15 cellular contexts compared by ENCODE assay signal in genomic region chr11:36373040-36374010, GRCh38.
DNase-seq lines count a peak whose midpoint lies in the region; ATAC-seq and TF ChIP-seq lines count a peak whose summit lies in the region.
"Had no signal": no experiment of that assay in that cellular context is flagged by ENCODE, and none has a peak within 500 bp of the region (broad histone marks: within the 10 kb centered on the region; RNA-seq: fewer than 3 reads in every experiment).

No MANE protein-coding gene starts in this region.

- H4K20me1 ChIP-seq in BLaER1, result no peaks in the 10 kb centered on the region

- H3K27ac ChIP-seq in BLaER1, result no peak overlapping the region
- H3K27ac ChIP-seq in thyroid gland, result no peak overlapping the region
- H3K27ac ChIP-seq in naive thymus-derived CD4-positive, alpha-beta T cell (ENCODE audit: low read depth, low read length), result no peak overlapping the region

- H3K36me3 ChIP-seq in BLaER1, result no peaks in the 10 kb centered on the region
- no peaks in the 10 kb centered on the region for H3K36me3 ChIP-seq in thyroid gland
- no peaks in the 10 kb centered on the region for H3K36me3 ChIP-seq in naive thymus-derived CD4-positive, alpha-beta T cell (ENCODE audit: control insufficient read depth in 2 of 3, insufficient read depth in 3 of 3, low read length in 3 of 3)

- peak; percentile 22 for DNase-seq in NB4 (ENCODE audit: low read depth)
- DNase-seq in endothelial cell (ENCODE audit: low spot score), result no peak
- no peak for DNase-seq in omental fat pad (ENCODE audit: low spot score)
- DNase-seq in activated CD4-positive, alpha-beta T cell treated with anti-CD3 and anti-CD28 coated beads for 48 hours, result no peak
- DNase-seq in thyroid gland, result no peak
- no peak for DNase-seq in naive thymus-derived CD4-positive, alpha-beta T cell
- DNase-seq in germinal center (ENCODE audit: low spot score), result no peak
- DNase-seq: activated CD4-positive, alpha-beta T cell treated with anti-CD3 and anti-CD28 coated beads, Interleukin-2, amount 50 U/mL, for 48 hours; activated naive CD8-positive, alpha-beta T cell treated with anti-CD3 and anti-CD28 coated beads, Interleukin-2, amount 10 ng/mL, durations not matched to agents 7 days and 5 days; activated T-cell treated with anti-CD3 and anti-CD28 coated beads, Interleukin-2, amount 50 U/mL, for 4 hours; central memory CD4-positive, alpha-beta T cell; glutamatergic neuron; SK-N-SH had no signal

- ATAC-seq in omental fat pad (ENCODE audit: low FRiP score), result peak; percentile 45
- ATAC-seq in naive thymus-derived CD4-positive, alpha-beta T cell, result no peak
- ATAC-seq: activated T-cell treated with anti-CD3 and anti-CD28 coated beads, Interleukin-2, amount 50 U/mL, for 4 hours had no signal

- CTCF ChIA-PET in naive thymus-derived CD4-positive, alpha-beta T cell (lab: Charles Lee), result no interaction called here

- intact Hi-C loops in thyroid gland (cut with DNase I), result no loop called here
- intact Hi-C loops in naive thymus-derived CD4-positive, alpha-beta T cell (cut with micrococcal nuclease), result no loop called here

- WGBS in thyroid gland, 2 donors, result 73 to 82% methylated on average over 6 of the region's 6 CpGs

- H3K9me3 Mint-ChIP-seq in endothelial cell (ENCODE audit: unreplicated experiment), result no peaks in the 10 kb centered on the region
- peaks cover 0 to 4% (median 0%) of the 10 kb centered on the region in 11 donors for H3K9me3 Mint-ChIP-seq in naive thymus-derived CD4-positive, alpha-beta T cell
- H3K9me3 Mint-ChIP-seq: activated naive CD8-positive, alpha-beta T cell treated with anti-CD3 and anti-CD28 coated beads, Interleukin-2, amount 10 ng/mL, durations not matched to agents 7 days and 5 days; activated T-cell treated with anti-CD3 and anti-CD28 coated beads, Interleukin-2, amount 50 U/mL, for 4 hours had no signal

- H3K27me3 Mint-ChIP-seq in endothelial cell (ENCODE audit: unreplicated experiment), result peaks cover 13% of the 10 kb centered on the region
- peaks cover 35 to 77% (median 55%) of the 10 kb centered on the region in 5 donors for H3K27me3 Mint-ChIP-seq in naive thymus-derived CD4-positive, alpha-beta T cell

- H3K27me3 ChIP-seq in BLaER1, result peaks cover 36% of the 10 kb centered on the region
- no peaks in the 10 kb centered on the region for H3K27me3 ChIP-seq in thyroid gland
- peaks cover 0 to 5% of the 10 kb centered on the region in 2 donors for H3K27me3 ChIP-seq in naive thymus-derived CD4-positive, alpha-beta T cell (ENCODE audit: control insufficient read depth in 2 of 2, insufficient read depth in 2 of 2, low read length in 2 of 2)

- H3K4me2 ChIP-seq in BLaER1, result peak overlapping the region; percentile 18
- H3K4me2 ChIP-seq: SK-N-SH had no signal

- POLR2A ChIA-PET in naive thymus-derived CD4-positive, alpha-beta T cell (lab: Charles Lee), result no interaction called here

- no peak overlapping the region for H3K9ac ChIP-seq in BLaER1
- H3K9ac ChIP-seq: SK-N-SH had no signal

- TF ChIP-seq CTCF in NB4 (IDR thresholded peaks at IDR 0.05; ENCODE audit: low read depth, low read length) (no peak), endothelial cell (IDR thresholded peaks at IDR 0.05; ENCODE audit: unreplicated experiment) (no peak), omental fat pad (IDR thresholded peaks at IDR 0.05) (no peak), thyroid gland (IDR thresholded peaks at IDR 0.05) (no peak)

- TF ChIP-seq POLR2A in NB4 (IDR thresholded peaks at IDR 0.05; ENCODE audit: extremely low read depth, insufficient read length) (no peak), thyroid gland (IDR thresholded peaks at IDR 0.05) (no peak)

- no peak overlapping the region for H3K4me3 ChIP-seq in BLaER1
- no peak overlapping the region for H3K4me3 ChIP-seq in NB4 (ENCODE audit: low read depth, low read length)
- H3K4me3 ChIP-seq in thyroid gland (replicated peaks in 1 of 3), result no peak overlapping the region
- no peak overlapping the region for H3K4me3 ChIP-seq in naive thymus-derived CD4-positive, alpha-beta T cell (ENCODE audit: low read length)

- H3K36me3 Mint-ChIP-seq in endothelial cell (ENCODE audit: low read depth, unreplicated experiment), result peaks cover 7% of the 10 kb centered on the region
- peaks cover 0 to 3% (median 0%) of the 10 kb centered on the region in 5 donors for H3K36me3 Mint-ChIP-seq in naive thymus-derived CD4-positive, alpha-beta T cell

- H3K4me1 Mint-ChIP-seq in endothelial cell (ENCODE audit: unreplicated experiment), result peaks cover 35% of the 10 kb centered on the region
- peaks cover 6 to 29% (median 19%) of the 10 kb centered on the region in 7 donors for H3K4me1 Mint-ChIP-seq in naive thymus-derived CD4-positive, alpha-beta T cell

- no peak overlapping the region for H3K27ac Mint-ChIP-seq in endothelial cell (ENCODE audit: unreplicated experiment)
- H3K27ac Mint-ChIP-seq in naive thymus-derived CD4-positive, alpha-beta T cell, result no peak overlapping the region
- H3K27ac Mint-ChIP-seq: activated naive CD8-positive, alpha-beta T cell treated with anti-CD3 and anti-CD28 coated beads, Interleukin-2, amount 10 ng/mL, durations not matched to agents 7 days and 5 days; progenitor cell of endocrine pancreas had no signal

- peaks cover 36% of the 10 kb centered on the region for H3K4me1 ChIP-seq in BLaER1
- H3K4me1 ChIP-seq in thyroid gland, result peaks cover 0 to 15% of the 10 kb centered on the region in 2 donors
- peaks cover 0 to 8% of the 10 kb centered on the region in 2 donors for H3K4me1 ChIP-seq in naive thymus-derived CD4-positive, alpha-beta T cell (ENCODE audit: control insufficient read depth in 2 of 2, insufficient read depth in 2 of 2, low read length in 2 of 2)

- H3K9me3 ChIP-seq in BLaER1, result no peaks in the 10 kb centered on the region
- no peaks in the 10 kb centered on the region for H3K9me3 ChIP-seq in thyroid gland
- no peaks in the 10 kb centered on the region for H3K9me3 ChIP-seq in naive thymus-derived CD4-positive, alpha-beta T cell (ENCODE audit: control insufficient read depth in 2 of 3, low read length in 3 of 3)
- H3K9me3 ChIP-seq: SK-N-SH had no signal

- peak overlapping the region; percentile 21 for H3K4me3 Mint-ChIP-seq in endothelial cell (ENCODE audit: unreplicated experiment)
- H3K4me3 Mint-ChIP-seq in naive thymus-derived CD4-positive, alpha-beta T cell, result no peak overlapping the region
- H3K4me3 Mint-ChIP-seq: activated naive CD8-positive, alpha-beta T cell treated with anti-CD3 and anti-CD28 coated beads, Interleukin-2, amount 10 ng/mL, durations not matched to agents 7 days and 5 days; activated T-cell treated with anti-CD3 and anti-CD28 coated beads, Interleukin-2, amount 50 U/mL, for 4 hours had no signal
